Comparison of ENCODE assay signal across 21 cellular contexts in genomic region chr20:57416296-57417022, GRCh38. TPM values are rescaled to one million over a fixed set of nuclear protein-coding genes. Genes with fewer than 3 reads are reported as not detected.
A peak's percentile ranks its signal among the peaks of the same experiment; 100 is the strongest.
DNase-seq lines count a peak whose midpoint lies in the region; ATAC-seq and TF ChIP-seq lines count a peak whose summit lies in the region.
"Had no signal": no experiment of that assay in that cellular context is flagged by ENCODE, and none has a peak within 500 bp of the region (broad histone marks: within the 10 kb centered on the region; RNA-seq: fewer than 3 reads in every experiment).

No MANE protein-coding gene starts in this region.

- H3K4me1 Mint-ChIP-seq in neural crest cell: peaks cover 3% of the 10 kb centered on the region

- DNase-seq in cardiac muscle cell (ENCODE audit: low read depth in 1 of 2, low spot score in 1 of 2): no peak
- no peak for DNase-seq in cardiac septum (ENCODE audit: low spot score)
- peak; percentile 40 for DNase-seq in Karpas-422
- no peak for DNase-seq in neural crest cell (ENCODE audit: low read depth, low spot score)
- no peak for DNase-seq in stimulated activated CD4-positive, alpha-beta T cell treated with anti-CD3 and anti-CD28 coated beads, Interleukin-2, amount 100 ng/mL, for 48 hours
- DNase-seq in AG20443 (ENCODE audit: low spot score): no peak
- DNase-seq: C1 segment of cervical spinal cord, DND-41, H7, HFFc6, MG63, NCI-H1048, NCI-H1436, NCI-H1930, NCI-H345, NCI-H526, PC-9 had no signal

- H3K4me3 ChIP-seq in cardiac muscle cell (no peak overlapping the region), Karpas-422 (ENCODE audit: low read length) (no peak overlapping the region)
- H3K4me3 ChIP-seq: A549, MG63, PC-9, SJCRH30 had no signal

- H3K79me2 ChIP-seq in Karpas-422 (ENCODE audit: low read length): no peaks in the 10 kb centered on the region

- no peaks in the 10 kb centered on the region for H3K27me3 ChIP-seq in cardiac muscle cell
- H3K27me3 ChIP-seq in Karpas-422 (ENCODE audit: low read length): no peaks in the 10 kb centered on the region
- H3K27me3 ChIP-seq: MG63 had no signal

- H3K9me3 Mint-ChIP-seq in neural crest cell: no peaks in the 10 kb centered on the region
- H3K9me3 Mint-ChIP-seq: HFFc6 had no signal

- H3K9me2 ChIP-seq in Karpas-422 (replicated peaks; ENCODE audit: insufficient read depth, low read length): no peaks in the 10 kb centered on the region

- H3K4me3 Mint-ChIP-seq in neural crest cell: no peak overlapping the region
- H3K4me3 Mint-ChIP-seq: HFFc6 had no signal

- H3K27me3 Mint-ChIP-seq in neural crest cell (ENCODE audit: low read depth): no peaks in the 10 kb centered on the region

- TF ChIP-seq CTCF in cardiac muscle cell (IDR thresholded peaks at IDR 0.05; ENCODE audit: low read depth, low read length) (no peak), neural crest cell (conservative IDR thresholded peaks at IDR 0.05) (no peak)

- H3K4me1 ChIP-seq in cardiac muscle cell (ENCODE audit: low read depth) (peaks cover 48% of the 10 kb centered on the region), Karpas-422 (ENCODE audit: low read length) (peaks cover 4% of the 10 kb centered on the region; the same call in 1 of the 2 replicates)

- no peak overlapping the region for H3K4me2 ChIP-seq in Karpas-422 (ENCODE audit: low read depth, low read length, poor library complexity, severe bottlenecking)
- H3K4me2 ChIP-seq: A549, PC-9 had no signal

- H3K36me3 ChIP-seq in cardiac muscle cell (no peaks in the 10 kb centered on the region), Karpas-422 (ENCODE audit: insufficient read depth, low read length) (no peaks in the 10 kb centered on the region)
- H3K36me3 ChIP-seq: MG63, SJCRH30 had no signal

- H3K36me3 Mint-ChIP-seq in neural crest cell (ENCODE audit: low read depth): no peaks in the 10 kb centered on the region

- no peak overlapping the region for H3K9ac ChIP-seq in Karpas-422 (ENCODE audit: low read length)

- peak overlapping the region; percentile 53 for H3K27ac Mint-ChIP-seq in neural crest cell (ENCODE audit: unreplicated experiment)
- H3K27ac Mint-ChIP-seq: HFFc6 had no signal

- H4K20me1 ChIP-seq in Karpas-422 (ENCODE audit: insufficient read depth, low read depth, low read length): no peaks in the 10 kb centered on the region

- no peak for ATAC-seq in GM18520 (IDR thresholded peaks at IDR 0.05; ENCODE audit: unreplicated experiment)
- ATAC-seq: A549 had no signal

- peak overlapping the region; percentile 65 for H3K27ac ChIP-seq in cardiac muscle cell
- H3K27ac ChIP-seq in Karpas-422 (ENCODE audit: low read length): no peak overlapping the region
- H3K27ac ChIP-seq: A549, PC-9, RWPE1, SJCRH30 had no signal

- no peak overlapping the region for H2AFZ ChIP-seq in Karpas-422 (ENCODE audit: low read length)
- H2AFZ ChIP-seq: PC-9 had no signal

- intact Hi-C loops in cardiac septum (cut with DNase I): no loop called here

- no peaks in the 10 kb centered on the region for H3K9me3 ChIP-seq in cardiac muscle cell (ENCODE audit: low read depth)
- H3K9me3 ChIP-seq in Karpas-422 (ENCODE audit: low read length): no peaks in the 10 kb centered on the region
- H3K9me3 ChIP-seq: A549, MG63, SJCRH30 had no signal

RNA-seq across cellular contexts. Expression of gene RBM38, which starts 25.3 kb away (rescaled TPM):
- total RNA-seq in cardiac muscle cell (420 and 625 TPM in 2 replicates), cardiac septum (63.1 TPM), neural crest cell (33.3 and 33.4 TPM in 2 replicates)
- 404 and 626 TPM in 2 replicates for polyA plus RNA-seq in cardiac muscle cell
- total RNA-seq in Karpas-422 (2014; rRNA removed; shearing (Covaris generic); ENCODE audit: low replicate concordance): 261 and 436 TPM in 2 replicates
